In the genomic region with DNA sequence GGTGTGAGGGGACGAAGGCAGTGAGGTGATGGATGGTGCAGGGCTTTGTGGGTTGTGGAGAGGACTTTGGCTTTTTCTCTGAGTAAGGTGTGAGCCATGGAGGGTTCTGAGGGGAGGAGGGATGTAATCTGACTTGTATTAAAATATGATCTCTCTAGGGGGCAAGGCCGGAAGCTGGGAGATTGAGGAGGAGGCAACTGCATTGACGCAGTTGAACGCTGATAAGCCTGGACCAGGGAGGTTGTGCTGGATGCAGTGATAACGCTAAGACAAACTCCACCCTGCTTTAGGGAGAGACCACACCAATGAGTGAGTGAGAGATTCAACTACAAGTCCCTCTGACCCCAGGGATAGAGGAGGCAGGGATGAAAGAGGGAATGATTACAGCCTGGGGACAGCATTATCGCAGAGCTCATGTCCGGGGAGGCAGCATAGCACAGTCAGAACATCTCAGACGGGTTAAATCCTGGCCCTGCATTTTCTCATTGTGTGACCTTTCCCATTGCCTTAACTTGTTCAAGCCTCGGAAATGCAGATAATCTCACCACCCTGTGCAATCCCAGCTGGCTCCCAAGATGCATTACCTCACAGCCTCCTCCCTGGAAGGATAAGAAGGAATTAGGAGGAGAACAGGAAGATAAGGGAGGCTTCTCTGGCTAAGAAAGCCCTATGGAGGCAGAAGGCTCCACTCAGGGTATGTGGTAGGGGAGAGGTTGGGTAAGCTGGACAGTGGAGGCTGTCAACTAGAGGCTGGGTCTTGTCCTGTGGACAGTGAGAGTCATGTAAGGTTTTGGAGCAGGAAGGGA, we compare ENCODE assay signal across 15 cellular contexts.
"Had no signal": no experiment of that assay in that cellular context is flagged by ENCODE, and none has a peak within 500 bp of the region (broad histone marks: within the 10 kb centered on the region; RNA-seq: fewer than 3 reads in every experiment).

No MANE protein-coding gene starts in this region.

- H3K36me3 ChIP-seq: esophagus squamous epithelium, lower lobe of right lung, prostate gland had no signal

- DNase-seq: activated CD4-positive, alpha-beta T cell treated with anti-CD3 and anti-CD28 coated beads for 1 hour; activated CD4-positive, alpha-beta T cell treated with anti-CD3 and anti-CD28 coated beads, Interleukin-2, amount 50 U/mL, for 48 hours; activated naive CD4-positive, alpha-beta T cell treated with anti-CD3 and anti-CD28 coated beads, Interleukin-2, amount 50 U/mL, for 16 hours; activated T-cell treated with anti-CD3 and anti-CD28 coated beads, Interleukin-2, amount 50 U/mL, for 24 hours; cortex of kidney; effector CD8-positive, alpha-beta T cell; esophagus squamous epithelium; foreskin melanocyte; kidney glomerular epithelial cell; lower lobe of right lung; nephron progenitor cell; stimulated activated CD4-positive, alpha-beta T cell treated with anti-CD3 and anti-CD28 coated beads, Interleukin-1b, Interleukin-23, amount 100 ng/mL, for 48 hours; SW 1271 had no signal

- H3K4me3 ChIP-seq: esophagus squamous epithelium, lower lobe of right lung, prostate gland had no signal

- H3K4me1 ChIP-seq: esophagus squamous epithelium, lower lobe of right lung, prostate gland had no signal

- H3K27ac ChIP-seq: esophagus squamous epithelium, lower lobe of right lung, prostate gland had no signal

- H3K27me3 ChIP-seq: esophagus squamous epithelium had no signal

- H3K9me3 ChIP-seq: esophagus squamous epithelium, lower lobe of right lung, prostate gland had no signal

- ATAC-seq: lower lobe of right lung, sciatic nerve had no signal
